In genomic region chr19:40466219-40467006, GRCh38 we compare ENCODE assay signal across 8 cellular contexts. TPM values are rescaled to one million over a fixed set of nuclear protein-coding genes. Genes with fewer than 3 reads are reported as not detected.
A peak's percentile ranks its signal among the peaks of the same experiment; 100 is the strongest.
DNase-seq lines count a peak whose midpoint lies in the region; ATAC-seq and TF ChIP-seq lines count a peak whose summit lies in the region.

SPTBN4 (plus strand) TSS chr19:40467001; CDS start chr19:40472622, 5,621 bp downstream.

- H3K9me3 ChIP-seq in colonic mucosa = no peaks in the 10 kb centered on the region

- H3K4me1 Mint-ChIP-seq in WTC11 = peaks cover 16% of the 10 kb centered on the region

- ATAC-seq in HG02840 (IDR thresholded peaks at IDR 0.05; ENCODE audit: low FRiP score, unreplicated experiment) (peak; percentile 6), WTC11 (no peak)

- no peak for TF ChIP-seq CTCF in GM06990 (IDR thresholded peaks at IDR 0.05; ENCODE audit: insufficient read depth, low read length, poor library complexity, severe bottlenecking)
- TF ChIP-seq CTCF in WTC11 (IDR thresholded peaks at IDR 0.05) = no peak
- no peak for TF ChIP-seq CTCF in colonic mucosa (IDR thresholded peaks at IDR 0.05)

- H3K4me3 Mint-ChIP-seq in WTC11 = peak within 1 kb of the TSS; percentile 79

- H3K36me3 ChIP-seq in GM06990 (ENCODE audit: control insufficient read depth, insufficient read depth, low read length) = no peaks in the 10 kb centered on the region
- H3K36me3 ChIP-seq in colonic mucosa = no peaks in the 10 kb centered on the region

- H3K27me3 ChIP-seq in GM06990 (replicated peaks; ENCODE audit: control insufficient read depth, insufficient read depth, low read length) (no peaks in the 10 kb centered on the region; the same call in 1 of the 2 replicates), colonic mucosa (peaks cover 6% of the 10 kb centered on the region)

- peaks cover 16% of the 10 kb centered on the region for H3K4me1 ChIP-seq in colonic mucosa

- H3K27ac Mint-ChIP-seq in WTC11 = no peak within 1 kb of the TSS

- peaks cover 38% of the 10 kb centered on the region for H3K27me3 Mint-ChIP-seq in WTC11 (ENCODE audit: low read depth)

- H3K4me3 ChIP-seq in GM06990 (replicated peaks; ENCODE audit: low read depth, low read length) = peak within 1 kb of the TSS; percentile 66
- peak within 1 kb of the TSS; percentile 85 for H3K4me3 ChIP-seq in colonic mucosa

- peak within 1 kb of the TSS; percentile 94 for H3K27ac ChIP-seq in colonic mucosa

- peak within 1 kb of the TSS; percentile 58 to 77 for H3K9ac ChIP-seq in colonic mucosa (ENCODE audit: low read depth in 2 of 2, low read length in 2 of 2)

- POLR2A ChIA-PET in WTC11 (lab: Charles Lee) = interaction anchor here (0.8 to 1.3 kb wide), 9 partner anchors 12 to 250 kb away, joined by 3 to 9 read pairs (median 4); partner anchors contain the start of genes COQ8B, ITPKC and SERTAD1

- H3K9me3 Mint-ChIP-seq in WTC11 = no peaks in the 10 kb centered on the region

- H3K36me3 Mint-ChIP-seq in WTC11 = 0 out of 2 replicates have a peak, but pooled peaks cover 2% of the 10 kb centered on the region

- intact Hi-C loops in colonic mucosa (cut with DNase I) = loop anchor here (10.0 kb wide), 1 partner anchor 162 kb away; no protein-coding TSS in a partner anchor

- CTCF ChIA-PET in WTC11 (lab: Charles Lee) = interaction anchor here (0.5 to 4.7 kb wide), 25 partner anchors 11 to 340 kb away, joined by 3 to 57 read pairs (median 6); partner anchors contain the start of genes LTBP4, SERTAD1 and SERTAD3

- TF ChIP-seq POLR2A in erythroblast (IDR thresholded peaks at IDR 0.05; ENCODE audit: low read length) = no peak

- DNase-seq in GM06990 (ENCODE audit: extremely low read depth, insufficient read length) (peak; percentile 47), WTC11 (ENCODE audit: low spot score) (no peak), colonic mucosa (peak; percentile 37), midbrain (lab: John Stamatoyannopoulos, UW) (peak; percentile 51), erythroblast (lab: John Stamatoyannopoulos, UW) (no peak), KG1 (lab: John Stamatoyannopoulos, UW) (no peak)
- DNase-seq in stimulated activated CD8-positive, alpha-beta memory T cell treated with anti-CD3 and anti-CD28 coated beads, Interleukin-4, amount 100 ng/mL, for 1 hour (ENCODE audit: low read depth in 2 of 2, low spot score in 1 of 2) = peak; percentile 38 to 47

TF ChIP-seq in WTC11, 78 proteins besides CTCF, POLR2A, EP300 and RAD21:
- peak; percentile 13; the same call in 1 of the 2 replicates for TF ChIP-seq FOXP1 (CRISPR knock-in tag; IDR thresholded peaks at IDR 0.05; ENCODE audit: borderline replicate concordance)
- no peak for TF ChIP-seq STAT6 (CRISPR knock-in tag; conservative IDR thresholded peaks at IDR 0.05; ENCODE audit: low read depth)

RNA-seq across cellular contexts. Expression of gene SPTBN4, which starts in this region (rescaled TPM):
- 2.8 to 5.7 TPM (median 3.9 TPM) in 3 replicates for total RNA-seq in WTC11 (2021)
- total RNA-seq in colonic mucosa = under 1 TPM; 0.29 to 0.74 TPM

Comparison
In these comparisons a context has a peak if more than half of its experiments do, and no peak if none do; other contexts are left out.
1. Peak in DNase-seq, H3K4me3 ChIP-seq, H3K27ac ChIP-seq and H3K9ac ChIP-seq in colonic mucosa; RNA of the gene not detected or under 1 TPM.
2. DNase-seq: peak in GM06990 (single experiment), midbrain (single experiment) and stimulated activated CD8-positive, alpha-beta memory T cell treated with anti-CD3 and anti-CD28 coated beads, Interleukin-4, amount 100 ng/mL, for 1 hour (2 of 2); none in WTC11 (single experiment), erythroblast (0 of 2) and KG1 (single experiment).